8 cellular contexts compared by ENCODE assay signal in the genomic region with DNA sequence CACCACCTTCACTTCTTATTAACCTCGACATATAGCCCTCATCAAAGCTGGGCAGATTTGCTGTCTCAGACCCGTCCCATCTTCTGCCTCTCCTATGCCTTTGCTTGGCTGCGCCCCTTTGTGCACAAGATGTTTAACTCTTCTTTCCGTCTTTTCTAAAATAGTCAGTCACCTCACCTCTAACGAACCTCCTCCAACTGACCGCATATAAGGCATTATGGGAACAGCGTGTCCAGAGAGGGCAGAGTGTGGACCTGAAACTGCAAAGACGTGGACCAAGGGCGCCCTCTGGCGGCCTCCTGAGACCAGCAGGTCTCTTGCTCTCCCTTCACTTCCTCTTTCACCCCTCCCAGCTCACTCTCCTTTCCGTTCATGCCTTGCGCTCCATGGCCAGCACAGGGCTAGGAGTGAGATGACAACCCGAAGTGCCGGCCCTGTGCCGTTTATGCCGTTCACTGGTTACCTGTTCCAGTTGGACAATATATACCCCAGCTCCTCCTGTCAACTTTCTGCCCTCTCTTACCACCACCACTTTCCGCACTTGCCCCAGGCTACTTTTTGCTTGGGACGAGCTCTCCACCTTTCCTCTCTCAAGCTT. TPM values are rescaled to one million over a fixed set of nuclear protein-coding genes. Genes with fewer than 3 reads are reported as not detected.
DNase-seq lines count a peak whose midpoint lies in the region; ATAC-seq lines count a peak whose summit lies in the region.

No MANE protein-coding gene starts in this region.

- DNase-seq in ELF-1 (ENCODE audit: low read depth, low spot score) (peak; percentile 98), NCI-H345 treated with DMSO at 0.1 percent for 48 hours (lab: John Stamatoyannopoulos, UW; ENCODE audit: unreplicated experiment) (peak; percentile 77), cerebellum (ENCODE audit: low spot score) (peak; percentile 89), left colon (peak; percentile 85 to 93)
- peak; percentile 65 for DNase-seq in activated CD4-positive, CD25-positive, alpha-beta regulatory T cell treated with anti-CD3 and anti-CD28 coated beads, Interleukin-2, amount 50 U/mL, for 16 hours (ENCODE audit: low read depth, low spot score)
- DNase-seq in stimulated activated CD4-positive, alpha-beta T cell treated with anti-CD3 and anti-CD28 coated beads, Interleukin-15, amount 100 ng/mL, for 1 hour (ENCODE audit: low read depth in 1 of 2, low spot score in 1 of 2): peak; percentile 60 to 68

- intact Hi-C loops in left colon (cut with DNase I, micrococcal nuclease): loop anchor here (5.0 kb wide), 2 partner anchors 33 to 38 kb away; no protein-coding TSS in a partner anchor

- ATAC-seq in HG02870 (IDR thresholded peaks at IDR 0.05; ENCODE audit: unreplicated experiment) (peak; percentile 37), left colon (peak; percentile 64), GM18502 (IDR thresholded peaks at IDR 0.05; ENCODE audit: poor library complexity, unreplicated experiment) (no peak)

RNA-seq across cellular contexts. Expression of a gene that starts 2.5 kb away (rescaled TPM):
- 7.9 TPM for total RNA-seq in cerebellum
- total RNA-seq in left colon: 10 to 100 TPM; 40.6 to 47.9 TPM

RNA-seq across cellular contexts. Expression of a gene that starts 2.8 kb away (rescaled TPM):
- total RNA-seq in cerebellum: 12.0 TPM
- total RNA-seq in left colon: 10 to 100 TPM; 24.2 to 28.3 TPM

RNA-seq across cellular contexts. Expression of a gene that starts 15.1 kb away (rescaled TPM):
- total RNA-seq in cerebellum: 13.8 TPM
- total RNA-seq in left colon: 10 to 100 TPM; 37.7 to 60.2 TPM

RNA-seq across cellular contexts. Expression of a gene that starts 20.4 kb away (rescaled TPM):
- total RNA-seq in cerebellum (9.6 TPM), left colon (under 1 TPM; 0.73 to 0.98 TPM)

RNA-seq across cellular contexts. Expression of a gene that starts 25.7 kb away (rescaled TPM):
- total RNA-seq in cerebellum (58.7 TPM), left colon (100 to 1,000 TPM; 198 to 243 TPM)
